In genomic region chr12:122538496-122538895, GRCh38 we compare ENCODE assay signal across 31 cellular contexts.
"Had no signal": no experiment of that assay in that cellular context is flagged by ENCODE, and none has a peak within 500 bp of the region (broad histone marks: within the 10 kb centered on the region; RNA-seq: fewer than 3 reads in every experiment).

No MANE protein-coding gene starts in this region.

- H3K4me1 ChIP-seq: adrenal gland, foreskin keratinocyte, gastrocnemius medialis, heart left ventricle had no signal

- H3K9me3 ChIP-seq: adrenal gland, gastrocnemius medialis, heart left ventricle had no signal

- DNase-seq: activated CD4-positive, alpha-beta memory T cell treated with anti-CD3 and anti-CD28 coated beads, Interleukin-2, amount 10 ng/mL, durations not matched to agents 7 days and 5 days; activated CD4-positive, alpha-beta T cell treated with anti-CD3 and anti-CD28 coated beads for 1 hour; activated CD4-positive, alpha-beta T cell treated with anti-CD3 and anti-CD28 coated beads for 4 hours; activated CD4-positive, alpha-beta T cell treated with anti-CD3 and anti-CD28 coated beads, Interleukin-2, amount 10 ng/mL, durations not matched to agents 7 days and 5 days; activated CD4-positive, alpha-beta T cell treated with anti-CD3 and anti-CD28 coated beads, Interleukin-2, amount 50 U/mL, for 4 hours; activated CD8-positive, alpha-beta memory T cell treated with anti-CD3 and anti-CD28 coated beads, Interleukin-2, amount 50 U/mL, for 48 hours; activated gamma-delta T cell; activated naive CD4-positive, alpha-beta T cell; activated naive CD8-positive, alpha-beta T cell treated with anti-CD3 and anti-CD28 coated beads for 36 hours; activated naive CD8-positive, alpha-beta T cell treated with anti-CD3 and anti-CD28 coated beads, Interleukin-2, amount 50 U/mL, for 24 hours; activated T-cell treated with anti-CD3 and anti-CD28 coated beads for 4 hours; activated T-cell treated with anti-CD3 and anti-CD28 coated beads, Interleukin-2, amount 50 U/mL, for 24 hours; activated T-cell treated with anti-CD3 and anti-CD28 coated beads, Interleukin-2, amount 50 U/mL, for 72 hours; adrenal gland; amygdala; aorta; dorsolateral prefrontal cortex; effector memory CD4-positive, alpha-beta T cell; foreskin keratinocyte; gastrocnemius medialis; glutamatergic neuron; heart left ventricle; T-helper 2 cell had no signal

- H3K27ac ChIP-seq: adrenal gland, coronary artery, dorsolateral prefrontal cortex, foreskin keratinocyte, gastrocnemius medialis, heart left ventricle, VCaP had no signal

- H3K4me3 ChIP-seq: adrenal gland, coronary artery, dorsolateral prefrontal cortex, gastrocnemius medialis, heart left ventricle had no signal

- H3K27me3 Mint-ChIP-seq: activated CD4-positive, alpha-beta memory T cell treated with anti-CD3 and anti-CD28 coated beads, Interleukin-2, amount 10 ng/mL, durations not matched to agents 7 days and 5 days; activated CD4-positive, alpha-beta T cell treated with anti-CD3 and anti-CD28 coated beads, Interleukin-2, amount 10 ng/mL, durations not matched to agents 7 days and 5 days; activated naive CD4-positive, alpha-beta T cell treated with anti-CD3 and anti-CD28 coated beads, Interleukin-2, amount 50 U/mL, for 24 hours; activated naive CD8-positive, alpha-beta T cell treated with anti-CD3 and anti-CD28 coated beads for 36 hours; activated naive CD8-positive, alpha-beta T cell treated with anti-CD3 and anti-CD28 coated beads, Interleukin-2, amount 50 U/mL, for 24 hours; activated T-cell treated with anti-CD3 and anti-CD28 coated beads, Interleukin-2, amount 50 U/mL, for 24 hours; brain; central memory CD8-positive, alpha-beta T cell; dendritic cell treated with granulocyte-macrophage colony-stimulating factor and Interleukin-4, amounts not matched to agents 40 ng/mL and 50 ng/mL, for 4 days had no signal

- H3K36me3 ChIP-seq: adrenal gland, gastrocnemius medialis had no signal

- H3K27ac Mint-ChIP-seq: activated CD4-positive, alpha-beta memory T cell treated with anti-CD3 and anti-CD28 coated beads, Interleukin-2, amount 10 ng/mL, durations not matched to agents 7 days and 5 days; activated CD4-positive, alpha-beta T cell treated with anti-CD3 and anti-CD28 coated beads, Interleukin-2, amount 10 ng/mL, durations not matched to agents 7 days and 5 days; activated naive CD4-positive, alpha-beta T cell treated with anti-CD3 and anti-CD28 coated beads, Interleukin-2, amount 50 U/mL, for 24 hours; activated naive CD8-positive, alpha-beta T cell treated with anti-CD3 and anti-CD28 coated beads for 36 hours; activated naive CD8-positive, alpha-beta T cell treated with anti-CD3 and anti-CD28 coated beads, Interleukin-2, amount 50 U/mL, for 24 hours; activated T-cell treated with anti-CD3 and anti-CD28 coated beads, Interleukin-2, amount 50 U/mL, for 24 hours; activated T-cell treated with anti-CD3 and anti-CD28 coated beads, Interleukin-2, amount 50 U/mL, for 72 hours; dendritic cell treated with granulocyte-macrophage colony-stimulating factor and Interleukin-4, amounts not matched to agents 40 ng/mL and 50 ng/mL, for 4 days had no signal

- H3K9me3 Mint-ChIP-seq: activated CD4-positive, alpha-beta memory T cell treated with anti-CD3 and anti-CD28 coated beads, Interleukin-2, amount 10 ng/mL, durations not matched to agents 7 days and 5 days; activated CD4-positive, alpha-beta T cell treated with anti-CD3 and anti-CD28 coated beads, Interleukin-2, amount 10 ng/mL, durations not matched to agents 7 days and 5 days; activated naive CD4-positive, alpha-beta T cell treated with anti-CD3 and anti-CD28 coated beads, Interleukin-2, amount 50 U/mL, for 24 hours; activated naive CD8-positive, alpha-beta T cell treated with anti-CD3 and anti-CD28 coated beads for 36 hours; activated naive CD8-positive, alpha-beta T cell treated with anti-CD3 and anti-CD28 coated beads, Interleukin-2, amount 50 U/mL, for 24 hours; activated T-cell treated with anti-CD3 and anti-CD28 coated beads, Interleukin-2, amount 50 U/mL, for 24 hours; activated T-cell treated with anti-CD3 and anti-CD28 coated beads, Interleukin-2, amount 50 U/mL, for 72 hours; brain; central memory CD8-positive, alpha-beta T cell; dendritic cell treated with granulocyte-macrophage colony-stimulating factor and Interleukin-4, amounts not matched to agents 40 ng/mL and 50 ng/mL, for 4 days; WTC11 had no signal

- H3K4me1 Mint-ChIP-seq: activated CD4-positive, alpha-beta T cell treated with anti-CD3 and anti-CD28 coated beads, Interleukin-2, amount 10 ng/mL, durations not matched to agents 7 days and 5 days; activated naive CD4-positive, alpha-beta T cell treated with anti-CD3 and anti-CD28 coated beads, Interleukin-2, amount 50 U/mL, for 24 hours; activated naive CD8-positive, alpha-beta T cell treated with anti-CD3 and anti-CD28 coated beads, Interleukin-2, amount 50 U/mL, for 24 hours; brain; central memory CD8-positive, alpha-beta T cell; WTC11 had no signal

- H3K27me3 ChIP-seq: adrenal gland, dorsolateral prefrontal cortex, foreskin keratinocyte, gastrocnemius medialis, heart left ventricle had no signal

- ATAC-seq: activated naive CD8-positive, alpha-beta T cell treated with anti-CD3 and anti-CD28 coated beads, Interleukin-2, amount 50 U/mL, for 24 hours; activated T-cell treated with anti-CD3 and anti-CD28 coated beads, Interleukin-2, amount 50 U/mL, for 72 hours; esophagus mucosa; foreskin keratinocyte; gastrocnemius medialis; heart left ventricle; WTC11 had no signal

- H3K4me3 Mint-ChIP-seq: activated CD4-positive, alpha-beta memory T cell treated with anti-CD3 and anti-CD28 coated beads, Interleukin-2, amount 10 ng/mL, durations not matched to agents 7 days and 5 days; activated CD4-positive, alpha-beta T cell treated with anti-CD3 and anti-CD28 coated beads, Interleukin-2, amount 10 ng/mL, durations not matched to agents 7 days and 5 days; activated naive CD4-positive, alpha-beta T cell treated with anti-CD3 and anti-CD28 coated beads, Interleukin-2, amount 50 U/mL, for 24 hours; activated naive CD8-positive, alpha-beta T cell treated with anti-CD3 and anti-CD28 coated beads for 36 hours; activated naive CD8-positive, alpha-beta T cell treated with anti-CD3 and anti-CD28 coated beads, Interleukin-2, amount 50 U/mL, for 24 hours; activated T-cell treated with anti-CD3 and anti-CD28 coated beads, Interleukin-2, amount 50 U/mL, for 24 hours; activated T-cell treated with anti-CD3 and anti-CD28 coated beads, Interleukin-2, amount 50 U/mL, for 72 hours; brain; central memory CD8-positive, alpha-beta T cell; dendritic cell treated with granulocyte-macrophage colony-stimulating factor and Interleukin-4, amounts not matched to agents 40 ng/mL and 50 ng/mL, for 4 days; WTC11 had no signal
